ENCODE assay signal across 1 cellular context in genomic region chr5:173615884-173616576, GRCh38.
TF ChIP-seq lines count a peak whose summit lies in the region.

No MANE protein-coding gene starts in this region.

TF ChIP-seq in HepG2, 621 proteins besides CTCF, POLR2A, EP300 and RAD21 (continued from another document and continues in another):
- TF ChIP-seq ZNF574 (CRISPR knock-in tag; IDR thresholded peaks at IDR 0.05): no peak
- TF ChIP-seq AKNA (CRISPR knock-in tag; IDR thresholded peaks at IDR 0.05; ENCODE audit: borderline replicate concordance): no peak
- no peak for TF ChIP-seq ZFP37 (CRISPR knock-in tag; IDR thresholded peaks at IDR 0.05; ENCODE audit: borderline replicate concordance)
- TF ChIP-seq BORCS8-MEF2B (CRISPR knock-in tag; IDR thresholded peaks at IDR 0.05): peak; percentile 21; the same call in 1 of the 2 replicates
- no peak for TF ChIP-seq ZNF362 (CRISPR knock-in tag; IDR thresholded peaks at IDR 0.05; ENCODE audit: borderline replicate concordance)
- TF ChIP-seq ZHX1 (CRISPR knock-in tag; IDR thresholded peaks at IDR 0.05; ENCODE audit: low read depth): no peak
- TF ChIP-seq KDM1A (CRISPR knock-in tag; IDR thresholded peaks at IDR 0.05): no peak
- TF ChIP-seq ZNF281 (CRISPR knock-in tag; IDR thresholded peaks at IDR 0.05; ENCODE audit: borderline replicate concordance): no peak
- TF ChIP-seq HNF4A (CRISPR knock-in tag; IDR thresholded peaks at IDR 0.05): no peak
- no peak for TF ChIP-seq ISL2 (CRISPR knock-in tag; IDR thresholded peaks at IDR 0.05)
- TF ChIP-seq ZBTB8A (CRISPR knock-in tag; IDR thresholded peaks at IDR 0.05; ENCODE audit: borderline replicate concordance, low read depth): no peak
- no peak for TF ChIP-seq CEBPG (CRISPR knock-in tag; IDR thresholded peaks at IDR 0.05)
- no peak for TF ChIP-seq RNF219 (CRISPR knock-in tag; IDR thresholded peaks at IDR 0.05)
- TF ChIP-seq SNAPC5 (CRISPR knock-in tag; IDR thresholded peaks at IDR 0.05; ENCODE audit: borderline replicate concordance): no peak
- TF ChIP-seq FOXM1 (CRISPR knock-in tag; IDR thresholded peaks at IDR 0.05): no peak
- no peak for TF ChIP-seq HOXA9 (CRISPR knock-in tag; IDR thresholded peaks at IDR 0.05; ENCODE audit: borderline replicate concordance)
- peak; percentile 84 for TF ChIP-seq ASH2L (IDR thresholded peaks at IDR 0.05; ENCODE audit: insufficient read length, low read depth, low read length)
- TF ChIP-seq SOX6 (IDR thresholded peaks at IDR 0.05): no peak
- peak; percentile 63 for TF ChIP-seq SOX6 (CRISPR knock-in tag; IDR thresholded peaks at IDR 0.05)
- no peak for TF ChIP-seq ZNF709 (CRISPR knock-in tag; IDR thresholded peaks at IDR 0.05)
- TF ChIP-seq GFI1 (CRISPR knock-in tag; IDR thresholded peaks at IDR 0.05; ENCODE audit: borderline replicate concordance): peak; percentile 89
- no peak for TF ChIP-seq GLI4 (CRISPR knock-in tag; IDR thresholded peaks at IDR 0.05; ENCODE audit: borderline replicate concordance)
- no peak for TF ChIP-seq ZNF704 (CRISPR knock-in tag; IDR thresholded peaks at IDR 0.05; ENCODE audit: borderline replicate concordance)
- TF ChIP-seq ZNF432 (CRISPR knock-in tag; IDR thresholded peaks at IDR 0.05; ENCODE audit: borderline replicate concordance): no peak
- TF ChIP-seq ATF4 (CRISPR knock-in tag; IDR thresholded peaks at IDR 0.05): no peak
- TF ChIP-seq ZNF10 (CRISPR knock-in tag; IDR thresholded peaks at IDR 0.05; ENCODE audit: borderline replicate concordance, low read depth): no peak
- TF ChIP-seq CHD4 (IDR thresholded peaks at IDR 0.05; ENCODE audit: borderline replicate concordance, low read length): no peak
- no peak for TF ChIP-seq ZNF800 (CRISPR knock-in tag; IDR thresholded peaks at IDR 0.05)
- TF ChIP-seq GMEB1 (CRISPR knock-in tag; IDR thresholded peaks at IDR 0.05; ENCODE audit: borderline replicate concordance): no peak
- peak; percentile 70 for TF ChIP-seq POLR2G (IDR thresholded peaks at IDR 0.05; ENCODE audit: low read depth, low read length)
